11 cellular contexts compared by ENCODE assay signal in the genomic region with DNA sequence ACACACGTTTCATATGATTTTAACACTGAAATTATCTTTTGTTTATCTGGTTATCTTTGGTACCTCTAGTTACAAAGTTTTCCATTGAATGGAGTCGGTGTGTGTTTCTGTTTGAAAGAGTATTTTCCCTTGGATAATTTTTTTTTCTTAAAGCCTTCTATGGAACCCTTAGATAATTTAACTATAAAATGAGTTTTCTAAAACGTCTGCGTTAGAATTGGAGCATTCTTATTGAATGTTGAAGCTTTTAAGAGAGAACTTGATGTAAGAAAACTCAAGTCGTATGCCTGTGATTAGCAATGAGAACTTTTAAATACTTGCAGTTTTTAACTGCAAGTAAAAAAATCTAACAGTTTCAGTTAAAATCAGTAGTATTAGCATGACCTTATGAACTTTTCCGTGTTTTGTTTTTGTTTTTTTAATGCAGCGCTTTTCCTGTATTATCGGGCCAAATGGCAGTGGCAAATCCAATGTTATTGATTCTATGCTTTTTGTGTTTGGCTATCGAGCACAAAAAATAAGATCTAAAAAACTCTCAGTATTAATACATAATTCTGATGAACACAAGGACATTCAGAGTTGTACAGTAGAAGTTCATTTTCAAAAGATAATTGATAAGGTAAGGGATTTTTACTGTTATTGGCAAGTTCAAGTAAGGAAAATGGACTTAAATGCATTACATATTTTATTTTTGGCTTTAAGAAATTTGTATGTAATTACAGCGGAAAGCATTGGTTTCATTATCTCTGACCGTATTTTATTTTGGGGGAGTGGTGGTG. TPM values are rescaled to one million over a fixed set of nuclear protein-coding genes. Genes with fewer than 3 reads are reported as not detected.
DNase-seq lines count a peak whose midpoint lies in the region; FAIRE-seq and TF ChIP-seq lines count a peak whose summit lies in the region.
"Had no signal": no experiment of that assay in that cellular context is flagged by ENCODE, and none has a peak within 500 bp of the region (broad histone marks: within the 10 kb centered on the region; RNA-seq: fewer than 3 reads in every experiment).

No MANE protein-coding gene starts in this region.

- peak overlapping the region; percentile 92 for H3K4me2 ChIP-seq in Loucy (ENCODE audit: low read depth, low read length, poor library complexity, severe bottlenecking)

- H3K79me2 ChIP-seq in Loucy (ENCODE audit: insufficient read depth, low read length), result peaks cover 95% of the 10 kb centered on the region

- no peaks in the 10 kb centered on the region for H3K9me2 ChIP-seq in Loucy (replicated peaks; ENCODE audit: low read depth, low read length)

- H3K4me3 Mint-ChIP-seq in dendritic cell treated with granulocyte-macrophage colony-stimulating factor and Interleukin-4, amounts not matched to agents 40 ng/mL and 50 ng/mL, for 4 days, result peak overlapping the region; percentile 55
- peak overlapping the region; percentile 87 to 92 (median 92) for H3K4me3 Mint-ChIP-seq in nephron

- WGBS in tibial nerve, 2 donors, result 49 to 50% methylated on average over 11 of the region's 11 CpGs

- intact Hi-C loops in dendritic cell treated with granulocyte-macrophage colony-stimulating factor and Interleukin-4, amounts not matched to agents 40 ng/mL and 50 ng/mL, for 4 days (cut with micrococcal nuclease), result loop anchor here (5.0 to 10.0 kb wide), 3 partner anchors 45 to 820 kb away; a partner anchor contains a TSS

- DNase-seq in Caki2 (ENCODE audit: low read depth) (peak; percentile 57), tibial nerve (ENCODE audit: low spot score in 2 of 2) (no peak), GM13977 (ENCODE audit: low spot score) (no peak), iPS-NIHi11 (ENCODE audit: low spot score) (no peak), RCC 7860 (ENCODE audit: low spot score) (no peak)
- DNase-seq: caudate nucleus, NCI-H446 treated with DMSO at 0.1 percent for 48 hours had no signal

- H3K4me1 ChIP-seq in Loucy (ENCODE audit: insufficient read depth, low read length, poor library complexity, severe bottlenecking) (peaks cover 38% of the 10 kb centered on the region), tibial nerve (peaks cover 0 to 34% (median 22%) of the 10 kb centered on the region in 4 donors)

- no peaks in the 10 kb centered on the region for H3K9me3 ChIP-seq in Loucy (ENCODE audit: insufficient read depth, low read depth, low read length)
- H3K9me3 ChIP-seq in tibial nerve, result no peaks in the 10 kb centered on the region

- no peaks in the 10 kb centered on the region for H3F3A ChIP-seq in Loucy (ENCODE audit: low read depth)

- H3K36me3 ChIP-seq in Loucy (ENCODE audit: insufficient read depth, low read length) (peaks cover 48% of the 10 kb centered on the region), tibial nerve (peaks cover 0 to 4% (median 0%) of the 10 kb centered on the region in 3 donors)

- in situ Hi-C loops in Caki2 (cut with HindIII; ENCODE audit: low pct_unique_long_range_greater_than_20kb, low sequenced_read_pairs) (no loop called here), GM13977 (cut with MboI; ENCODE audit: low pct_unique_long_range_greater_than_20kb, low sequenced_read_pairs, unreplicated experiment) (no loop called here)

- H3K4me3 ChIP-seq in Loucy (ENCODE audit: low read length, poor library complexity, severe bottlenecking) (peak overlapping the region; percentile 98), tibial nerve (no peak overlapping the region)

- no peak for TF ChIP-seq CTCF in Loucy (conservative IDR thresholded peaks at IDR 0.05; ENCODE audit: low read length)
- no peak for TF ChIP-seq CTCF in nephron (IDR thresholded peaks at IDR 0.05; ENCODE audit: unreplicated experiment in 3 of 3)
- TF ChIP-seq CTCF in tibial nerve (IDR thresholded peaks at IDR 0.05), result no peak
- no peak for TF ChIP-seq CTCF in GM13977 (IDR thresholded peaks at IDR 0.05; ENCODE audit: extremely low read depth, insufficient read depth, missing control alignments)

- no peak for TF ChIP-seq POLR2A in tibial nerve (IDR thresholded peaks at IDR 0.05)

- H3K9ac ChIP-seq in Loucy (ENCODE audit: low read depth, low read length, poor library complexity, severe bottlenecking), result peak overlapping the region; percentile 100

- H3K27ac Mint-ChIP-seq in dendritic cell treated with granulocyte-macrophage colony-stimulating factor and Interleukin-4, amounts not matched to agents 40 ng/mL and 50 ng/mL, for 4 days, result peak overlapping the region; percentile 96
- peak overlapping the region; percentile 12 to 78 (median 67) for H3K27ac Mint-ChIP-seq in nephron

- FAIRE-seq in RCC 7860 (lab: Jason Lieb, UNC), result no peak
- FAIRE-seq: GM19239 had no signal

- no peaks in the 10 kb centered on the region for H3K27me3 Mint-ChIP-seq in dendritic cell treated with granulocyte-macrophage colony-stimulating factor and Interleukin-4, amounts not matched to agents 40 ng/mL and 50 ng/mL, for 4 days
- peaks cover 5% of the 10 kb centered on the region for H3K27me3 Mint-ChIP-seq in nephron (ENCODE audit: low read depth)

- H3K36me3 Mint-ChIP-seq in dendritic cell treated with granulocyte-macrophage colony-stimulating factor and Interleukin-4, amounts not matched to agents 40 ng/mL and 50 ng/mL, for 4 days (ENCODE audit: low read depth), result peaks cover 29% of the 10 kb centered on the region
- peaks cover 5% of the 10 kb centered on the region for H3K36me3 Mint-ChIP-seq in nephron (ENCODE audit: low read depth)

- H4K20me1 ChIP-seq in Loucy (ENCODE audit: insufficient read depth, low read length, poor library complexity, severe bottlenecking), result peaks cover 76% of the 10 kb centered on the region

- H2AFZ ChIP-seq in Loucy (ENCODE audit: low read length), result no peak overlapping the region

- peaks cover 35% of the 10 kb centered on the region for H3K4me1 Mint-ChIP-seq in dendritic cell treated with granulocyte-macrophage colony-stimulating factor and Interleukin-4, amounts not matched to agents 40 ng/mL and 50 ng/mL, for 4 days (ENCODE audit: low read depth)
- H3K4me1 Mint-ChIP-seq in nephron, result peaks cover 45% of the 10 kb centered on the region

- TF ChIP-seq EP300 in tibial nerve (IDR thresholded peaks at IDR 0.05), result no peak

- no peaks in the 10 kb centered on the region for H3K9me3 Mint-ChIP-seq in dendritic cell treated with granulocyte-macrophage colony-stimulating factor and Interleukin-4, amounts not matched to agents 40 ng/mL and 50 ng/mL, for 4 days
- H3K9me3 Mint-ChIP-seq in nephron, result no peaks in the 10 kb centered on the region

- H3K27me3 ChIP-seq in Loucy (ENCODE audit: insufficient read depth, low read length, poor library complexity, severe bottlenecking) (peaks cover 14% of the 10 kb centered on the region), tibial nerve (peaks cover 0 to 4% of the 10 kb centered on the region in 2 donors)

- no peak overlapping the region for H3K27ac ChIP-seq in tibial nerve

RNA-seq across cellular contexts. Expression of a gene that starts 3.0 kb away (rescaled TPM):
- 40.7 and 60.1 TPM in 2 replicates for total RNA-seq in Caki2 (2014; rRNA removed; shearing (Covaris generic); ENCODE audit: low replicate concordance)
- total RNA-seq in tibial nerve, result 10 to 100 TPM; 11.7 to 27.1 (median 21.1) TPM

RNA-seq across cellular contexts. Expression of a gene that starts 3.4 kb away (rescaled TPM):
- total RNA-seq in Caki2 (2014; rRNA removed; shearing (Covaris generic); ENCODE audit: low replicate concordance), result 43.1 and 91.9 TPM in 2 replicates
- 10 to 100 TPM; 19.5 to 57.5 (median 31.6) TPM for total RNA-seq in tibial nerve

RNA-seq across cellular contexts. Expression of a gene that starts 47.1 kb away (rescaled TPM):
- total RNA-seq in Caki2 (2014; rRNA removed; shearing (Covaris generic); ENCODE audit: low replicate concordance), result 30.5 and 61.7 TPM in 2 replicates
- total RNA-seq in tibial nerve, result 1 to 10 TPM in 2 of 4 donors, under 1 TPM in 1, not detected in 1; 0.42 to 2.0 (median 1.6) TPM

Comparison
In these comparisons a context has a peak if more than half of its experiments do, and no peak if none do; other contexts are left out.
1. RNA of a gene that starts 47.1 kb away (total RNA-seq): 30.5 to 61.7 TPM in Caki2; 0.42 to 2.0 TPM in tibial nerve; every median in the first group is over 10 times any median in the second.